Comparison of ENCODE assay signal across 27 cellular contexts in the genomic region with DNA sequence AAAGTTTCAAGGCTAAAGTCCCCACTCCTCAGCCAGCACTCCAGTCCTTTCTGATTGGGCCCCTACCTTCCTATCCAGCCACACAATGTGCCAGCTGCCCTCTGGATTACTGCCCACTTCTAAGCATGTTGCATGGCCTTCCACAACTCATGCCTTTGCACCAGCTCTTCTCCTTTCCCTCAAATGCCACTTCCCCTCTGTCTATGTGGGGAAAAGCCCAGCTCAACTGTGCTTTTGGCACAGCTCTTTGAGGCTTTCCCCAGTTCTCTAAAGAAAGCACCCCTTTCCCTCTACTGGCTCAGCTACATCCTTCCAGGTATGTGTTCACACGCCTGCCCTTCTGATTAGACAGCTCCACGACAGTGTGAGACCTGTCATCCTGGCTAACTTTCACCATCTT. TPM values are rescaled to one million over a fixed set of nuclear protein-coding genes. Genes with fewer than 3 reads are reported as not detected.
DNase-seq lines count a peak whose midpoint lies in the region; ATAC-seq lines count a peak whose summit lies in the region.
"Had no signal": no experiment of that assay in that cellular context is flagged by ENCODE, and none has a peak within 500 bp of the region (broad histone marks: within the 10 kb centered on the region; RNA-seq: fewer than 3 reads in every experiment).

No MANE protein-coding gene starts in this region.

- H3K27me3 ChIP-seq in BLaER1 (no peaks in the 10 kb centered on the region), Karpas-422 (ENCODE audit: low read length) (no peaks in the 10 kb centered on the region)
- H3K27me3 ChIP-seq: dorsolateral prefrontal cortex, left lung, tibial artery had no signal

- H3K4me1 Mint-ChIP-seq in activated T-helper 17 cell treated with anti-CD3 and anti-CD28 coated beads, Interleukin-2, amount 50 U/mL, for 72 hours, result peaks cover 5% of the 10 kb centered on the region

- peaks cover 95% of the 10 kb centered on the region for H3K36me3 Mint-ChIP-seq in activated T-helper 17 cell treated with anti-CD3 and anti-CD28 coated beads, Interleukin-2, amount 50 U/mL, for 72 hours (ENCODE audit: low read depth)

- H3K4me1 ChIP-seq in BLaER1 (peaks cover 20% of the 10 kb centered on the region), Karpas-422 (ENCODE audit: low read length) (no peaks in the 10 kb centered on the region)
- H3K4me1 ChIP-seq: left lung, tibial artery had no signal

- peak overlapping the region; percentile 50; the same call in 1 of the 2 replicates for H3K27ac ChIP-seq in BLaER1
- no peak overlapping the region for H3K27ac ChIP-seq in Karpas-422 (ENCODE audit: low read length)
- H3K27ac ChIP-seq: left lung, tibial artery had no signal

- ATAC-seq in activated T-helper 17 cell treated with anti-CD3 and anti-CD28 coated beads, Interleukin-2, amount 50 U/mL, for 72 hours (replicated peaks), result no peak
- no peak for ATAC-seq in GM19023 (IDR thresholded peaks at IDR 0.05; ENCODE audit: unreplicated experiment)
- ATAC-seq in GM21390 (IDR thresholded peaks at IDR 0.05; ENCODE audit: unreplicated experiment), result no peak
- ATAC-seq: HCT116; left lung; mucosa of descending colon; stimulated activated naive CD8-positive, alpha-beta T cell treated with anti-CD3 and anti-CD28 coated beads, Interleukin-15, Interleukin-2, amounts not matched to agents 100 U/mL and 50 U/mL, for 24 hours had no signal

- DNase-seq in DMS 273 treated with DMSO at 0.1 percent for 48 hours (lab: John Stamatoyannopoulos, UW), result peak; percentile 12
- DNase-seq in myocyte (ENCODE audit: low read depth), result peak; percentile 71
- no peak for DNase-seq in Karpas-422
- no peak for DNase-seq in NCI-H1436 treated with DMSO at 0.1 percent for 48 hours (lab: John Stamatoyannopoulos, UW)
- DNase-seq: activated CD4-positive, alpha-beta T cell treated with anti-CD3 and anti-CD28 coated beads for 48 hours; activated CD8-positive, alpha-beta memory T cell treated with anti-CD3 and anti-CD28 coated beads, Interleukin-2, amount 50 U/mL, for 48 hours; activated gamma-delta T cell treated with Interleukin-2 at 50 U/mL for 16 hours; amniotic stem cell; CD4-positive, CD25-positive, alpha-beta regulatory T cell; GF-D8; immature natural killer cell; left lung; MM.1S; mucosa of descending colon; NCI-H1694; NCI-H2171; small intestine; stimulated activated CD4-positive, alpha-beta T cell treated with anti-CD3 and anti-CD28 coated beads, Interleukin-2, amount 100 ng/mL, for 48 hours; stimulated activated naive CD8-positive, alpha-beta T cell treated with anti-CD3 and anti-CD28 coated beads, Interleukin-15, Interleukin-2, amounts not matched to agents 100 U/mL and 50 U/mL, for 24 hours; tibial artery had no signal

- H3K4me2 ChIP-seq in BLaER1, result no peak overlapping the region
- H3K4me2 ChIP-seq in Karpas-422 (ENCODE audit: low read depth, low read length, poor library complexity, severe bottlenecking), result no peak overlapping the region

- H3K36me3 ChIP-seq in BLaER1 (peaks cover 98% of the 10 kb centered on the region), Karpas-422 (ENCODE audit: insufficient read depth, low read length) (peaks cover 11% of the 10 kb centered on the region; the same call in 1 of the 2 replicates)

- H3K4me3 ChIP-seq in BLaER1 (no peak overlapping the region), Karpas-422 (ENCODE audit: low read length) (no peak overlapping the region)
- H3K4me3 ChIP-seq: dorsolateral prefrontal cortex, left lung, mucosa of descending colon, tibial artery had no signal

- no peak overlapping the region for H2AFZ ChIP-seq in Karpas-422 (ENCODE audit: low read length)

- H3K27ac Mint-ChIP-seq in activated T-helper 17 cell treated with anti-CD3 and anti-CD28 coated beads, Interleukin-2, amount 50 U/mL, for 72 hours, result peak overlapping the region; percentile 18

- no peaks in the 10 kb centered on the region for H3K9me2 ChIP-seq in Karpas-422 (replicated peaks; ENCODE audit: insufficient read depth, low read length)

- peaks cover 26% of the 10 kb centered on the region; the same call in 1 of the 2 replicates for H4K20me1 ChIP-seq in BLaER1
- H4K20me1 ChIP-seq in Karpas-422 (ENCODE audit: insufficient read depth, low read depth, low read length), result no peaks in the 10 kb centered on the region

- no peaks in the 10 kb centered on the region for H3K27me3 Mint-ChIP-seq in activated T-helper 17 cell treated with anti-CD3 and anti-CD28 coated beads, Interleukin-2, amount 50 U/mL, for 72 hours
- H3K27me3 Mint-ChIP-seq: CD4-positive, CD25-positive, alpha-beta regulatory T cell; central memory CD8-positive, alpha-beta T cell had no signal

- no peaks in the 10 kb centered on the region for H3K9me3 Mint-ChIP-seq in activated T-helper 17 cell treated with anti-CD3 and anti-CD28 coated beads, Interleukin-2, amount 50 U/mL, for 72 hours
- H3K9me3 Mint-ChIP-seq: CD4-positive, CD25-positive, alpha-beta regulatory T cell; central memory CD8-positive, alpha-beta T cell; immature natural killer cell had no signal

- H3K4me3 Mint-ChIP-seq in activated T-helper 17 cell treated with anti-CD3 and anti-CD28 coated beads, Interleukin-2, amount 50 U/mL, for 72 hours, result no peak overlapping the region
- H3K4me3 Mint-ChIP-seq: CD4-positive, CD25-positive, alpha-beta regulatory T cell; central memory CD8-positive, alpha-beta T cell had no signal

- no peaks in the 10 kb centered on the region for H3K79me2 ChIP-seq in Karpas-422 (ENCODE audit: low read length)

- no peak overlapping the region; the same call in 1 of the 2 replicates for H3K9ac ChIP-seq in BLaER1
- H3K9ac ChIP-seq in Karpas-422 (ENCODE audit: low read length), result no peak overlapping the region

- H3K9me3 ChIP-seq in BLaER1 (no peaks in the 10 kb centered on the region), Karpas-422 (ENCODE audit: low read length) (no peaks in the 10 kb centered on the region)
- H3K9me3 ChIP-seq: left lung, mucosa of descending colon, tibial artery had no signal

RNA-seq across cellular contexts. Expression of gene GTF3C1, which starts 18.5 kb away (rescaled TPM):
- total RNA-seq in activated T-helper 17 cell treated with anti-CD3 and anti-CD28 coated beads, Interleukin-2, amount 50 U/mL, for 72 hours, result 10 to 100 TPM; 56.1 to 60.4 TPM
- 108 and 135 TPM in 2 replicates for total RNA-seq in myocyte
- 58.5 TPM for polyA plus RNA-seq in myocyte (2012)
- 46.6 and 78.0 TPM in 2 replicates for total RNA-seq in Karpas-422 (2014; rRNA removed; shearing (Covaris generic); ENCODE audit: low replicate concordance)

RNA-seq across cellular contexts. Expression of gene KATNIP, which starts 18.8 kb away (rescaled TPM):
- total RNA-seq in activated T-helper 17 cell treated with anti-CD3 and anti-CD28 coated beads, Interleukin-2, amount 50 U/mL, for 72 hours, result 10 to 100 TPM; 12.9 to 14.3 TPM
- total RNA-seq in myocyte, result 10.7 and 10.8 TPM in 2 replicates
- polyA plus RNA-seq in myocyte (2012), result 14.2 TPM
- 8.5 and 14.4 TPM in 2 replicates for total RNA-seq in Karpas-422 (2014; rRNA removed; shearing (Covaris generic); ENCODE audit: low replicate concordance)

Comparison
In these comparisons a context has a peak if more than half of its experiments do, and no peak if none do; other contexts are left out.
1. DNase-seq: peak in DMS 273 treated with DMSO at 0.1 percent for 48 hours (single experiment) and myocyte (single experiment); none in Karpas-422 (single experiment) and NCI-H1436 treated with DMSO at 0.1 percent for 48 hours (single experiment).